1 cellular context compared by ENCODE assay signal in genomic region chr9:37471942-37472679, GRCh38.
TF ChIP-seq lines count a peak whose summit lies in the region.

No MANE protein-coding gene starts in this region.

TF ChIP-seq in H1, 55 proteins besides CTCF, POLR2A, EP300 and RAD21 (continued from another document):
- no peak for TF ChIP-seq RXRA (IDR thresholded peaks at IDR 0.05; ENCODE audit: insufficient read depth, low read depth, low read length)
- TF ChIP-seq MAX (IDR thresholded peaks at IDR 0.05) = no peak
- no peak for TF ChIP-seq ZNF274 (IDR thresholded peaks at IDR 0.05; ENCODE audit: borderline replicate concordance, extremely low read depth, low read length)
- no peak for TF ChIP-seq PHF8 (conservative IDR thresholded peaks at IDR 0.05; ENCODE audit: low read depth, low read length)
- TF ChIP-seq, protein P1, sequence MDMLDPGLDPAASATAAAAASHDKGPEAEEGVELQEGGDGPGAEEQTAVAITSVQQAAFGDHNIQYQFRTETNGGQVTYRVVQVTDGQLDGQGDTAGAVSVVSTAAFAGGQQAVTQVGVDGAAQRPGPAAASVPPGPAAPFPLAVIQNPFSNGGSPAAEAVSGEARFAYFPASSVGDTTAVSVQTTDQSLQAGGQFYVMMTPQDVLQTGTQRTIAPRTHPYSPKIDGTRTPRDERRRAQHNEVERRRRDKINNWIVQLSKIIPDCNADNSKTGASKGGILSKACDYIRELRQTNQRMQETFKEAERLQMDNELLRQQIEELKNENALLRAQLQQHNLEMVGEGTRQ (IDR thresholded peaks at IDR 0.05; ENCODE audit: low read length) = no peak
- TF ChIP-seq EZH2 (IDR thresholded peaks at IDR 0.05; ENCODE audit: low read depth, low read length, severe bottlenecking) = no peak
- TF ChIP-seq POLR2AphosphoS5 (IDR thresholded peaks at IDR 0.05; ENCODE audit: low read depth, low read length) = no peak
- peak; percentile 93 for TF ChIP-seq TEAD4 (IDR thresholded peaks at IDR 0.05; ENCODE audit: low read depth, low read length)
- TF ChIP-seq, protein P2, sequence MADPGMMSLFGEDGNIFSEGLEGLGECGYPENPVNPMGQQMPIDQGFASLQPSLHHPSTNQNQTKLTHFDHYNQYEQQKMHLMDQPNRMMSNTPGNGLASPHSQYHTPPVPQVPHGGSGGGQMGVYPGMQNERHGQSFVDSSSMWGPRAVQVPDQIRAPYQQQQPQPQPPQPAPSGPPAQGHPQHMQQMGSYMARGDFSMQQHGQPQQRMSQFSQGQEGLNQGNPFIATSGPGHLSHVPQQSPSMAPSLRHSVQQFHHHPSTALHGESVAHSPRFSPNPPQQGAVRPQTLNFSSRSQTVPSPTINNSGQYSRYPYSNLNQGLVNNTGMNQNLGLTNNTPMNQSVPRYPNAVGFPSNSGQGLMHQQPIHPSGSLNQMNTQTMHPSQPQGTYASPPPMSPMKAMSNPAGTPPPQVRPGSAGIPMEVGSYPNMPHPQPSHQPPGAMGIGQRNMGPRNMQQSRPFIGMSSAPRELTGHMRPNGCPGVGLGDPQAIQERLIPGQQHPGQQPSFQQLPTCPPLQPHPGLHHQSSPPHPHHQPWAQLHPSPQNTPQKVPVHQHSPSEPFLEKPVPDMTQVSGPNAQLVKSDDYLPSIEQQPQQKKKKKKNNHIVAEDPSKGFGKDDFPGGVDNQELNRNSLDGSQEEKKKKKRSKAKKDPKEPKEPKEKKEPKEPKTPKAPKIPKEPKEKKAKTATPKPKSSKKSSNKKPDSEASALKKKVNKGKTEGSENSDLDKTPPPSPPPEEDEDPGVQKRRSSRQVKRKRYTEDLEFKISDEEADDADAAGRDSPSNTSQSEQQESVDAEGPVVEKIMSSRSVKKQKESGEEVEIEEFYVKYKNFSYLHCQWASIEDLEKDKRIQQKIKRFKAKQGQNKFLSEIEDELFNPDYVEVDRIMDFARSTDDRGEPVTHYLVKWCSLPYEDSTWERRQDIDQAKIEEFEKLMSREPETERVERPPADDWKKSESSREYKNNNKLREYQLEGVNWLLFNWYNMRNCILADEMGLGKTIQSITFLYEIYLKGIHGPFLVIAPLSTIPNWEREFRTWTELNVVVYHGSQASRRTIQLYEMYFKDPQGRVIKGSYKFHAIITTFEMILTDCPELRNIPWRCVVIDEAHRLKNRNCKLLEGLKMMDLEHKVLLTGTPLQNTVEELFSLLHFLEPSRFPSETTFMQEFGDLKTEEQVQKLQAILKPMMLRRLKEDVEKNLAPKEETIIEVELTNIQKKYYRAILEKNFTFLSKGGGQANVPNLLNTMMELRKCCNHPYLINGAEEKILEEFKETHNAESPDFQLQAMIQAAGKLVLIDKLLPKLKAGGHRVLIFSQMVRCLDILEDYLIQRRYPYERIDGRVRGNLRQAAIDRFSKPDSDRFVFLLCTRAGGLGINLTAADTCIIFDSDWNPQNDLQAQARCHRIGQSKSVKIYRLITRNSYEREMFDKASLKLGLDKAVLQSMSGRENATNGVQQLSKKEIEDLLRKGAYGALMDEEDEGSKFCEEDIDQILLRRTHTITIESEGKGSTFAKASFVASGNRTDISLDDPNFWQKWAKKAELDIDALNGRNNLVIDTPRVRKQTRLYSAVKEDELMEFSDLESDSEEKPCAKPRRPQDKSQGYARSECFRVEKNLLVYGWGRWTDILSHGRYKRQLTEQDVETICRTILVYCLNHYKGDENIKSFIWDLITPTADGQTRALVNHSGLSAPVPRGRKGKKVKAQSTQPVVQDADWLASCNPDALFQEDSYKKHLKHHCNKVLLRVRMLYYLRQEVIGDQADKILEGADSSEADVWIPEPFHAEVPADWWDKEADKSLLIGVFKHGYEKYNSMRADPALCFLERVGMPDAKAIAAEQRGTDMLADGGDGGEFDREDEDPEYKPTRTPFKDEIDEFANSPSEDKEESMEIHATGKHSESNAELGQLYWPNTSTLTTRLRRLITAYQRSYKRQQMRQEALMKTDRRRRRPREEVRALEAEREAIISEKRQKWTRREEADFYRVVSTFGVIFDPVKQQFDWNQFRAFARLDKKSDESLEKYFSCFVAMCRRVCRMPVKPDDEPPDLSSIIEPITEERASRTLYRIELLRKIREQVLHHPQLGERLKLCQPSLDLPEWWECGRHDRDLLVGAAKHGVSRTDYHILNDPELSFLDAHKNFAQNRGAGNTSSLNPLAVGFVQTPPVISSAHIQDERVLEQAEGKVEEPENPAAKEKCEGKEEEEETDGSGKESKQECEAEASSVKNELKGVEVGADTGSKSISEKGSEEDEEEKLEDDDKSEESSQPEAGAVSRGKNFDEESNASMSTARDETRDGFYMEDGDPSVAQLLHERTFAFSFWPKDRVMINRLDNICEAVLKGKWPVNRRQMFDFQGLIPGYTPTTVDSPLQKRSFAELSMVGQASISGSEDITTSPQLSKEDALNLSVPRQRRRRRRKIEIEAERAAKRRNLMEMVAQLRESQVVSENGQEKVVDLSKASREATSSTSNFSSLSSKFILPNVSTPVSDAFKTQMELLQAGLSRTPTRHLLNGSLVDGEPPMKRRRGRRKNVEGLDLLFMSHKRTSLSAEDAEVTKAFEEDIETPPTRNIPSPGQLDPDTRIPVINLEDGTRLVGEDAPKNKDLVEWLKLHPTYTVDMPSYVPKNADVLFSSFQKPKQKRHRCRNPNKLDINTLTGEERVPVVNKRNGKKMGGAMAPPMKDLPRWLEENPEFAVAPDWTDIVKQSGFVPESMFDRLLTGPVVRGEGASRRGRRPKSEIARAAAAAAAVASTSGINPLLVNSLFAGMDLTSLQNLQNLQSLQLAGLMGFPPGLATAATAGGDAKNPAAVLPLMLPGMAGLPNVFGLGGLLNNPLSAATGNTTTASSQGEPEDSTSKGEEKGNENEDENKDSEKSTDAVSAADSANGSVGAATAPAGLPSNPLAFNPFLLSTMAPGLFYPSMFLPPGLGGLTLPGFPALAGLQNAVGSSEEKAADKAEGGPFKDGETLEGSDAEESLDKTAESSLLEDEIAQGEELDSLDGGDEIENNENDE (IDR thresholded peaks at IDR 0.05; ENCODE audit: insufficient replicate concordance, low read length) = peak; percentile 56
- TF ChIP-seq YY1 (IDR thresholded peaks at IDR 0.05; ENCODE audit: low read depth, low read length) = no peak
- TF ChIP-seq TCF12 (IDR thresholded peaks at IDR 0.05; ENCODE audit: low read depth, low read length) = no peak
- TF ChIP-seq RFX5 (IDR thresholded peaks at IDR 0.05; ENCODE audit: borderline replicate concordance, low read depth, low read length) = no peak
- TF ChIP-seq RBBP5 (IDR thresholded peaks at IDR 0.05; ENCODE audit: borderline replicate concordance, low read depth, low read length) = no peak
- peak; percentile 96 for TF ChIP-seq JUN (IDR thresholded peaks at IDR 0.05; ENCODE audit: low read depth, low read length)
- no peak for TF ChIP-seq CHD1 (IDR thresholded peaks at IDR 0.05; ENCODE audit: low read depth, low read length)
- TF ChIP-seq SIRT6 (IDR thresholded peaks at IDR 0.05; ENCODE audit: low read length) = no peak
- TF ChIP-seq JUND (IDR thresholded peaks at IDR 0.05; ENCODE audit: low read length) = peak; percentile 100
- peak; percentile 82 for TF ChIP-seq MAFK (IDR thresholded peaks at IDR 0.05; ENCODE audit: low read depth, low read length)
- peak; percentile 93 for TF ChIP-seq BACH1 (IDR thresholded peaks at IDR 0.05; ENCODE audit: low read length)
- TF ChIP-seq CREB1 (IDR thresholded peaks at IDR 0.05) = no peak
- no peak for TF ChIP-seq BRCA1 (IDR thresholded peaks at IDR 0.05; ENCODE audit: low read depth, low read length)
- no peak for TF ChIP-seq EGR1 (IDR thresholded peaks at IDR 0.05; ENCODE audit: borderline replicate concordance, low read depth, low read length)
- TF ChIP-seq CTBP2 (IDR thresholded peaks at IDR 0.05; ENCODE audit: borderline replicate concordance, insufficient read depth, insufficient read length, low read length) = no peak
- no peak for TF ChIP-seq RNF2 (IDR thresholded peaks at IDR 0.05; ENCODE audit: borderline replicate concordance, low read depth, low read length, missing control alignments, poor library complexity, severe bottlenecking)
- no peak for TF ChIP-seq KDM5A (IDR thresholded peaks at IDR 0.05; ENCODE audit: low read length)
- no peak for TF ChIP-seq HDAC6 (IDR thresholded peaks at IDR 0.05; ENCODE audit: low read depth, low read length)
- TF ChIP-seq SUZ12 (IDR thresholded peaks at IDR 0.05; ENCODE audit: low read length) = no peak
- TF ChIP-seq GTF2F1 (IDR thresholded peaks at IDR 0.05; ENCODE audit: borderline replicate concordance, low read depth, low read length) = no peak
- TF ChIP-seq GABPA (IDR thresholded peaks at IDR 0.05; ENCODE audit: borderline replicate concordance, insufficient read depth, low read length) = no peak
- no peak for TF ChIP-seq KDM1A (IDR thresholded peaks at IDR 0.05; ENCODE audit: borderline replicate concordance, low read length)
- TF ChIP-seq SP2 (IDR thresholded peaks at IDR 0.05; ENCODE audit: low read length) = no peak
- no peak for TF ChIP-seq SAP30 (IDR thresholded peaks at IDR 0.05; ENCODE audit: insufficient read depth, insufficient replicate concordance, low read length)
- TF ChIP-seq FOSL1 (IDR thresholded peaks at IDR 0.05; ENCODE audit: insufficient read depth, low read depth, low read length) = 0 out of 2 replicates have a peak, but pooled peaks have one; percentile 47
- no peak for TF ChIP-seq TAF7 (optimal IDR thresholded peaks at IDR 0.05; ENCODE audit: borderline replicate concordance, low read depth, low read length)
- no peak for TF ChIP-seq SP4 (IDR thresholded peaks at IDR 0.05; ENCODE audit: low read length)
- no peak for TF ChIP-seq SRF (IDR thresholded peaks at IDR 0.05; ENCODE audit: low read depth, low read length)
- no peak for TF ChIP-seq NRF1 (IDR thresholded peaks at IDR 0.05; ENCODE audit: low read depth, low read length)
- peak; percentile 83 for TF ChIP-seq SP1 (IDR thresholded peaks at IDR 0.05; ENCODE audit: low read depth, low read length)
- no peak for TF ChIP-seq TBP (IDR thresholded peaks at IDR 0.05; ENCODE audit: low read depth, low read length)
- TF ChIP-seq, protein P3, sequence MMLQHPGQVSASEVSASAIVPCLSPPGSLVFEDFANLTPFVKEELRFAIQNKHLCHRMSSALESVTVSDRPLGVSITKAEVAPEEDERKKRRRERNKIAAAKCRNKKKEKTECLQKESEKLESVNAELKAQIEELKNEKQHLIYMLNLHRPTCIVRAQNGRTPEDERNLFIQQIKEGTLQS (IDR thresholded peaks at IDR 0.05; ENCODE audit: insufficient read depth, low read depth, low read length) = 0 out of 2 replicates have a peak, but pooled peaks have one; percentile 27
- TF ChIP-seq ATF2 (IDR thresholded peaks at IDR 0.05; ENCODE audit: low read length) = no peak
- TF ChIP-seq POU5F1 (IDR thresholded peaks at IDR 0.05; ENCODE audit: low read depth, low read length) = no peak
- peak in 1 of 2 experiments; percentile 56 for TF ChIP-seq BCL11A (IDR thresholded peaks at IDR 0.05; ENCODE audit: low read depth in 2 of 2, low read length in 2 of 2)
- no peak for TF ChIP-seq TAF1 (IDR thresholded peaks at IDR 0.05; ENCODE audit: low read depth, low read length)
- TF ChIP-seq CHD2 (IDR thresholded peaks at IDR 0.05; ENCODE audit: low read length) = no peak
- TF ChIP-seq CBX8 (IDR thresholded peaks at IDR 0.05; ENCODE audit: borderline replicate concordance, low read depth, low read length) = no peak
- TF ChIP-seq ASH2L (IDR thresholded peaks at IDR 0.05; ENCODE audit: low read length) = peak; percentile 72
- no peak for TF ChIP-seq E2F6 (IDR thresholded peaks at IDR 0.05)
- TF ChIP-seq CBX5 (IDR thresholded peaks at IDR 0.05; ENCODE audit: low read depth, low read length) = no peak
- TF ChIP-seq NANOG (IDR thresholded peaks at IDR 0.05; ENCODE audit: insufficient read depth, low read depth, low read length, poor library complexity, severe bottlenecking) = no peak
- TF ChIP-seq KDM4A (IDR thresholded peaks at IDR 0.05; ENCODE audit: low read depth, low read length, severe bottlenecking) = no peak
- TF ChIP-seq SIN3A (conservative IDR thresholded peaks at IDR 0.05 in 1 of 2, IDR thresholded peaks at IDR 0.05 in 1 of 2; ENCODE audit: low read depth in 1 of 2, low read length in 2 of 2) = no peak
- TF ChIP-seq SIX5 (IDR thresholded peaks at IDR 0.05; ENCODE audit: low read depth, low read length) = no peak
- TF ChIP-seq HDAC2 (IDR thresholded peaks at IDR 0.05; ENCODE audit: borderline replicate concordance in 1 of 2, low read depth in 2 of 2, low read length in 2 of 2) = no peak
